In the genomic region with DNA sequence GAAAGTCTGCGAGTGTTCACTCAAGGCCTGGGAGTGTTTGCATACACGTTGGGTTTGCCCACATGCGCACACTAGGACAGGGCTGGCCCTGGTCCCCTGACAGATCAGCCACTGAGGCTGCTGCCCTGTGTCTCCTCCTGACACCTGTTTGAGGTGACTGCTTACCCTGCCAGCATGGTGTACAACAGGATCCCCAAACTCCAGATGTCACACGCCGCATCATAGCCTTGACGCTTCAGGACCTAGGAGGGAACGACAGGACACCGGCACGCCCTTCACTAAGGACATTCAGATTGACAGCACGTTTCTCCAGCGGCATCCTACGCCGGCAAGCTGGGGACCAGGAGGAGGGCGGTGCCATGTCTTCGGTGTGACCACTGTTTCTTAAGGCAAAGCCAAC, we compare ENCODE assay signal across 10 cellular contexts. TPM values are rescaled to one million over a fixed set of nuclear protein-coding genes. Genes with fewer than 3 reads are reported as not detected.
DNase-seq lines count a peak whose midpoint lies in the region; ATAC-seq lines count a peak whose summit lies in the region.
"Had no signal": no experiment of that assay in that cellular context is flagged by ENCODE, and none has a peak within 500 bp of the region (broad histone marks: within the 10 kb centered on the region; RNA-seq: fewer than 3 reads in every experiment).

No MANE protein-coding gene starts in this region.

- no peaks in the 10 kb centered on the region for H3K36me3 ChIP-seq in SJCRH30

- peaks cover 18% of the 10 kb centered on the region for H3K4me1 ChIP-seq in SJCRH30

- no peaks in the 10 kb centered on the region for H3K27me3 Mint-ChIP-seq in activated naive CD8-positive, alpha-beta T cell
- H3K27me3 Mint-ChIP-seq in activated naive CD8-positive, alpha-beta T cell treated with anti-CD3 and anti-CD28 coated beads, Interleukin-2, amount 50 U/mL, for 24 hours = no peaks in the 10 kb centered on the region

- H3K4me3 Mint-ChIP-seq in activated naive CD8-positive, alpha-beta T cell = peak overlapping the region; percentile 52
- H3K4me3 Mint-ChIP-seq in activated naive CD8-positive, alpha-beta T cell treated with anti-CD3 and anti-CD28 coated beads, Interleukin-2, amount 50 U/mL, for 24 hours = no peak overlapping the region
- H3K4me3 Mint-ChIP-seq: activated T-helper 1 cell treated with anti-CD3 and anti-CD28 coated beads, Interleukin-12 subunit alpha, Interleukin-12 subunit beta, Interleukin-2, Interleukin-4 antibody, amounts not matched to agents 30 ng/mL and 10 ng/mL and 1 ng/mL, durations not matched to agents 14 hours and 24 hours and 36 hours had no signal

- H3K27me3 ChIP-seq in SJCRH30 = no peaks in the 10 kb centered on the region
- H3K27me3 ChIP-seq: neutrophil had no signal

- ATAC-seq in activated naive CD8-positive, alpha-beta T cell treated with anti-CD3 and anti-CD28 coated beads, Interleukin-2, amount 50 U/mL, for 24 hours = no peak
- peak; percentile 16 for ATAC-seq in HG02763 (IDR thresholded peaks at IDR 0.05; ENCODE audit: unreplicated experiment)

- H3K4me3 ChIP-seq in SJCRH30 = no peak overlapping the region

- H3K9me3 Mint-ChIP-seq in activated naive CD8-positive, alpha-beta T cell (ENCODE audit: low read depth) = no peaks in the 10 kb centered on the region
- H3K9me3 Mint-ChIP-seq in activated naive CD8-positive, alpha-beta T cell treated with anti-CD3 and anti-CD28 coated beads, Interleukin-2, amount 50 U/mL, for 24 hours = peaks cover 12% of the 10 kb centered on the region

- peaks cover 15% of the 10 kb centered on the region for H3K36me3 Mint-ChIP-seq in activated naive CD8-positive, alpha-beta T cell
- peaks cover 12% of the 10 kb centered on the region for H3K36me3 Mint-ChIP-seq in activated naive CD8-positive, alpha-beta T cell treated with anti-CD3 and anti-CD28 coated beads, Interleukin-2, amount 50 U/mL, for 24 hours (ENCODE audit: low read depth)

- H3K4me1 Mint-ChIP-seq in activated naive CD8-positive, alpha-beta T cell (ENCODE audit: low read depth) = peaks cover 64% of the 10 kb centered on the region
- H3K4me1 Mint-ChIP-seq in activated naive CD8-positive, alpha-beta T cell treated with anti-CD3 and anti-CD28 coated beads, Interleukin-2, amount 50 U/mL, for 24 hours = peaks cover 57% of the 10 kb centered on the region

- H3K27ac ChIP-seq in SJCRH30 = peak overlapping the region; percentile 30; the same call in 1 of the 2 replicates
- H3K27ac ChIP-seq: neutrophil had no signal

- no peaks in the 10 kb centered on the region for H3K9me3 ChIP-seq in SJCRH30 (replicated peaks)
- H3K9me3 ChIP-seq: neutrophil had no signal

- H3K27ac Mint-ChIP-seq in activated naive CD8-positive, alpha-beta T cell = peak overlapping the region; percentile 87
- no peak overlapping the region for H3K27ac Mint-ChIP-seq in activated naive CD8-positive, alpha-beta T cell treated with anti-CD3 and anti-CD28 coated beads, Interleukin-2, amount 50 U/mL, for 24 hours
- H3K27ac Mint-ChIP-seq: activated T-helper 1 cell treated with anti-CD3 and anti-CD28 coated beads, Interleukin-12 subunit alpha, Interleukin-12 subunit beta, Interleukin-2, Interleukin-4 antibody, amounts not matched to agents 30 ng/mL and 10 ng/mL and 1 ng/mL, durations not matched to agents 14 hours and 24 hours and 36 hours had no signal

- DNase-seq in activated naive CD8-positive, alpha-beta T cell treated with anti-CD3 and anti-CD28 coated beads, Interleukin-2, amount 50 U/mL, for 24 hours = no peak
- DNase-seq in SJCRH30 (no peak), medulla oblongata (ENCODE audit: extremely low spot score) (no peak), NCI-H1048 (lab: John Stamatoyannopoulos, UW) (no peak), CD1c-positive myeloid dendritic cell (ENCODE audit: extremely low spot score) (no peak), COR-L47 (lab: John Stamatoyannopoulos, UW) (no peak)

RNA-seq across cellular contexts. Expression of a gene that starts 37.0 kb away (rescaled TPM):
- 76.0 and 89.2 TPM in 2 replicates for total RNA-seq in SJCRH30 (2014; rRNA removed; shearing (Covaris generic))
